8 cellular contexts compared by ENCODE assay signal in genomic region chr14:105167303-105168092, GRCh38. TPM values are rescaled to one million over a fixed set of nuclear protein-coding genes. Genes with fewer than 3 reads are reported as not detected.
DNase-seq lines count a peak whose midpoint lies in the region; ATAC-seq and TF ChIP-seq lines count a peak whose summit lies in the region.

No MANE protein-coding gene starts in this region.

- peak overlapping the region; percentile 61 for H3K4me3 Mint-ChIP-seq in activated naive CD4-positive, alpha-beta T cell treated with anti-CD3 and anti-CD28 coated beads, Interleukin-2, amount 10 ng/mL, durations not matched to agents 7 days and 5 days
- H3K4me3 Mint-ChIP-seq in WTC11: peak overlapping the region; percentile 51

- WGBS in tibial nerve, 2 donors: 3% methylated on average over 11 of the region's 116 CpGs; no CpG with 5 or more reads in 1 of the 2 donors

- peaks cover 16% of the 10 kb centered on the region for H3K4me1 Mint-ChIP-seq in activated naive CD4-positive, alpha-beta T cell treated with anti-CD3 and anti-CD28 coated beads, Interleukin-2, amount 10 ng/mL, durations not matched to agents 7 days and 5 days
- no peaks in the 10 kb centered on the region for H3K4me1 Mint-ChIP-seq in WTC11

- no peak overlapping the region for H3K27ac Mint-ChIP-seq in activated naive CD4-positive, alpha-beta T cell treated with anti-CD3 and anti-CD28 coated beads, Interleukin-2, amount 10 ng/mL, durations not matched to agents 7 days and 5 days
- no peak overlapping the region for H3K27ac Mint-ChIP-seq in WTC11

- no peak for TF ChIP-seq POLR2A in tibial nerve (IDR thresholded peaks at IDR 0.05)

- ATAC-seq in WTC11: peak; percentile 9

- peaks cover 76% of the 10 kb centered on the region for H3K27me3 Mint-ChIP-seq in activated naive CD4-positive, alpha-beta T cell treated with anti-CD3 and anti-CD28 coated beads, Interleukin-2, amount 10 ng/mL, durations not matched to agents 7 days and 5 days
- H3K27me3 Mint-ChIP-seq in WTC11 (ENCODE audit: low read depth): peaks cover 15% of the 10 kb centered on the region

- no peaks in the 10 kb centered on the region for H3K36me3 Mint-ChIP-seq in activated naive CD4-positive, alpha-beta T cell treated with anti-CD3 and anti-CD28 coated beads, Interleukin-2, amount 10 ng/mL, durations not matched to agents 7 days and 5 days
- no peaks in the 10 kb centered on the region for H3K36me3 Mint-ChIP-seq in WTC11

- H3K27me3 ChIP-seq in iPS-20b (ENCODE audit: insufficient read depth, low read length) (peaks cover 44% of the 10 kb centered on the region), tibial nerve (peaks cover 0 to 44% of the 10 kb centered on the region in 2 donors)

- POLR2A ChIA-PET in WTC11 (lab: Charles Lee): interaction anchor here (0.9 kb wide), 1 partner anchor 39 kb away, joined by 6 read pairs; no protein-coding TSS in a partner anchor

- TF ChIP-seq CTCF in WTC11 (IDR thresholded peaks at IDR 0.05): 0 out of 2 replicates have a peak, but pooled peaks have one; percentile 22
- TF ChIP-seq CTCF in tibial nerve (IDR thresholded peaks at IDR 0.05): peak in 1 of 5 experiments; percentile 21

- DNase-seq in activated naive CD4-positive, alpha-beta T cell treated with anti-CD3 and anti-CD28 coated beads, Interleukin-2, amount 10 ng/mL, durations not matched to agents 7 days and 5 days: peak; percentile 43
- DNase-seq in activated naive CD4-positive, alpha-beta T cell treated with Interleukin-2 at 50 U/mL for 16 hours: no peak
- DNase-seq in WTC11 (ENCODE audit: low spot score) (no peak), tibial nerve (ENCODE audit: low spot score in 2 of 2) (no peak), EL (no peak), NOMO-1 treated with dmso at 0.1 percent for 144 hours (lab: John Stamatoyannopoulos, UW; ENCODE audit: unreplicated experiment) (no peak), DMS153 treated with DMSO at 0.1 percent for 48 hours (lab: John Stamatoyannopoulos, UW; ENCODE audit: unreplicated experiment) (no peak)

- H3K36me3 ChIP-seq in iPS-20b (ENCODE audit: insufficient read depth, low read depth, low read length) (no peaks in the 10 kb centered on the region), tibial nerve (no peaks in the 10 kb centered on the region)

- no peak for TF ChIP-seq EP300 in tibial nerve (IDR thresholded peaks at IDR 0.05)

- H3K4me1 ChIP-seq in iPS-20b (ENCODE audit: insufficient read depth, low read length) (no peaks in the 10 kb centered on the region), tibial nerve (peaks cover 0 to 37% (median 3%) of the 10 kb centered on the region in 4 donors)

- CTCF ChIA-PET in activated naive CD4-positive, alpha-beta T cell treated with anti-CD3 and anti-CD28 coated beads, Interleukin-2, amount 10 ng/mL, durations not matched to agents 7 days and 5 days (lab: Charles Lee): interaction anchor here (0.8 to 0.9 kb wide), 2 partner anchors 20 to 77 kb away, joined by 3 read pairs; no protein-coding TSS in a partner anchor
- CTCF ChIA-PET in WTC11 (lab: Charles Lee): interaction anchor here (1.0 to 7.4 kb wide), 13 partner anchors 12 to 304 kb away, joined by 3 to 107 read pairs (median 7); partner anchors contain the start of gene NUDT14

- no peaks in the 10 kb centered on the region for H3K9me3 Mint-ChIP-seq in activated naive CD4-positive, alpha-beta T cell treated with anti-CD3 and anti-CD28 coated beads, Interleukin-2, amount 10 ng/mL, durations not matched to agents 7 days and 5 days
- H3K9me3 Mint-ChIP-seq in WTC11: no peaks in the 10 kb centered on the region

- H3K9ac ChIP-seq in iPS-20b (ENCODE audit: low read depth, low read length): no peak overlapping the region

- H3K4me3 ChIP-seq in iPS-20b (ENCODE audit: low read length): peak overlapping the region; percentile 51; the same call in 1 of the 2 replicates
- H3K4me3 ChIP-seq in tibial nerve: peak overlapping the region in 3 of 4 donors; percentile 21 to 52 (median 37)

- H3K27ac ChIP-seq in iPS-20b (ENCODE audit: low read length) (no peak overlapping the region), tibial nerve (no peak overlapping the region)

- H3K9me3 ChIP-seq in iPS-20b (ENCODE audit: insufficient read depth, low read depth, low read length) (no peaks in the 10 kb centered on the region), tibial nerve (no peaks in the 10 kb centered on the region)

TF ChIP-seq in WTC11, 78 proteins besides CTCF, POLR2A, EP300 and RAD21 (continues in another document):
- TF ChIP-seq ZNF532 (CRISPR knock-in tag; IDR thresholded peaks at IDR 0.05; ENCODE audit: borderline replicate concordance) (no peak), CREB1 (CRISPR knock-in tag; IDR thresholded peaks at IDR 0.05) (no peak), FOXK1 (CRISPR knock-in tag; IDR thresholded peaks at IDR 0.05) (no peak), ESRRA (CRISPR knock-in tag; IDR thresholded peaks at IDR 0.05; ENCODE audit: borderline replicate concordance) (no peak), ZMAT4 (CRISPR knock-in tag; IDR thresholded peaks at IDR 0.05) (no peak), ZNF121 (CRISPR knock-in tag; IDR thresholded peaks at IDR 0.05) (no peak), E2F4 (CRISPR knock-in tag; IDR thresholded peaks at IDR 0.05; ENCODE audit: borderline replicate concordance, low read depth) (no peak), PRRX2 (CRISPR knock-in tag; IDR thresholded peaks at IDR 0.05) (no peak), TP53 (CRISPR knock-in tag; IDR thresholded peaks at IDR 0.05) (peak; percentile 39; the same call in 1 of the 2 replicates), NFE2L1 (CRISPR knock-in tag; IDR thresholded peaks at IDR 0.05) (no peak), TCF7 (CRISPR knock-in tag; IDR thresholded peaks at IDR 0.05; ENCODE audit: low read depth) (0 out of 2 replicates have a peak, but pooled peaks have one; percentile 21), USF2 (CRISPR knock-in tag; IDR thresholded peaks at IDR 0.05) (peak; percentile 66; the same call in 1 of the 2 replicates)

RNA-seq across cellular contexts. Expression of gene JAG2, which starts 1.1 kb away (rescaled TPM):
- total RNA-seq in WTC11 (2021) (10.6 to 12.2 TPM (median 11.8 TPM) in 3 replicates), tibial nerve (10 to 100 TPM in 3 of 4 donors, 1 to 10 TPM in 1; 7.4 to 13.8 (median 12.8) TPM)

RNA-seq across cellular contexts. Expression of gene NUDT14, which starts 13.6 kb away (rescaled TPM):
- total RNA-seq in WTC11 (2021) (35.4 to 56.2 TPM (median 51.3 TPM) in 3 replicates), tibial nerve (1 to 10 TPM in 2 of 4 donors, under 1 TPM in 2; 0.66 to 2.7 (median 1.8) TPM)
